In the genomic region with DNA sequence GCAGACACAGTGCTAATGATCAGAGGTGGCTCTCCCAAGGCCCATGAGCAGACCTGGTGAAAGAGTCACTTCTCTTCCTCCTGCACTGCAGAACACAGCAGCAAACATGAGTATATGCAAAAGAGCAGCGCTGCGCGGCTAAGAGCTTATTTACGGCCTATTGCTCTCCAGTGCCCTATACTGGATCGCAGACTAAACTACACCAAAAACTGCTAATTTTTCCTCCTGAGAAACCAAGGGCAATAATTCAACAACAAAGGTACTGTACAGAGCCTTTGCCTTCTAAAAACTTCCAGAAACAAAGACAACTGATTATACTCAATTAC, we compare ENCODE assay signal across 18 cellular contexts.
"Had no signal": no experiment of that assay in that cellular context is flagged by ENCODE, and none has a peak within 500 bp of the region (broad histone marks: within the 10 kb centered on the region; RNA-seq: fewer than 3 reads in every experiment).

No MANE protein-coding gene starts in this region.

- H3K4me1 ChIP-seq: heart right ventricle, thyroid gland had no signal

- H3K27me3 Mint-ChIP-seq: activated naive CD8-positive, alpha-beta T cell treated with anti-CD3 and anti-CD28 coated beads, Interleukin-2, amount 50 U/mL, for 24 hours; activated T-helper 17 cell treated with anti-CD3 and anti-CD28 coated beads, Interleukin-2, amount 50 U/mL, for 72 hours; naive thymus-derived CD8-positive, alpha-beta T cell; stimulated activated memory B cell treated with anti-CD40 and anti-IgM and Interleukin-4, amounts not matched to agents 10 μg/mL and 1 μg/mL and 100 μg/mL, for 72 hours had no signal

- ATAC-seq: activated naive CD8-positive, alpha-beta T cell treated with anti-CD3 and anti-CD28 coated beads, Interleukin-2, amount 50 U/mL, for 24 hours; activated T-helper 17 cell treated with anti-CD3 and anti-CD28 coated beads, Interleukin-2, amount 50 U/mL, for 72 hours; left lobe of liver; naive thymus-derived CD8-positive, alpha-beta T cell had no signal

- H3K36me3 ChIP-seq: heart right ventricle, thyroid gland had no signal

- H3K27me3 ChIP-seq: heart right ventricle, thyroid gland had no signal

- H3K9me3 ChIP-seq: thyroid gland had no signal

- H3K27ac Mint-ChIP-seq: activated naive CD8-positive, alpha-beta T cell treated with anti-CD3 and anti-CD28 coated beads, Interleukin-2, amount 50 U/mL, for 24 hours; activated T-helper 17 cell treated with anti-CD3 and anti-CD28 coated beads, Interleukin-2, amount 50 U/mL, for 72 hours; naive thymus-derived CD8-positive, alpha-beta T cell; stimulated activated memory B cell treated with anti-CD40 and anti-IgM and Interleukin-4, amounts not matched to agents 10 μg/mL and 1 μg/mL and 100 μg/mL, for 72 hours had no signal

- H3K4me1 Mint-ChIP-seq: activated naive CD8-positive, alpha-beta T cell treated with anti-CD3 and anti-CD28 coated beads, Interleukin-2, amount 50 U/mL, for 24 hours; activated T-helper 17 cell treated with anti-CD3 and anti-CD28 coated beads, Interleukin-2, amount 50 U/mL, for 72 hours; naive thymus-derived CD8-positive, alpha-beta T cell; stimulated activated memory B cell treated with anti-CD40 and anti-IgM and Interleukin-4, amounts not matched to agents 10 μg/mL and 1 μg/mL and 100 μg/mL, for 72 hours had no signal

- H3K4me3 Mint-ChIP-seq: activated naive CD8-positive, alpha-beta T cell treated with anti-CD3 and anti-CD28 coated beads, Interleukin-2, amount 50 U/mL, for 24 hours; activated T-helper 17 cell treated with anti-CD3 and anti-CD28 coated beads, Interleukin-2, amount 50 U/mL, for 72 hours; stimulated activated memory B cell treated with anti-CD40 and anti-IgM and Interleukin-4, amounts not matched to agents 10 μg/mL and 1 μg/mL and 100 μg/mL, for 72 hours had no signal

- DNase-seq: activated CD4-positive, alpha-beta T cell treated with anti-CD3 and anti-CD28 coated beads, Interleukin-2, amount 50 U/mL, for 4 hours; activated CD4-positive, CD25-positive, alpha-beta regulatory T cell treated with anti-CD3 and anti-CD28 coated beads, Interleukin-2, amount 50 U/mL, for 72 hours; activated naive CD4-positive, alpha-beta T cell treated with Interleukin-2 at 50 U/mL for 16 hours; activated naive CD8-positive, alpha-beta T cell treated with anti-CD3 and anti-CD28 coated beads, Interleukin-2, amount 50 U/mL, for 24 hours; activated T-cell treated with anti-CD3 and anti-CD28 coated beads for 4 hours; aorta; cerebellar nuclear complex; effector CD8-positive, alpha-beta T cell; foreskin melanocyte; heart right ventricle; mammary epithelial cell; retina; stimulated activated CD4-positive, alpha-beta T cell treated with anti-CD3 and anti-CD28 coated beads, Interleukin-2, amount 100 ng/mL, for 48 hours; thyroid gland had no signal

- H3K4me3 ChIP-seq: heart right ventricle, thyroid gland had no signal

- H3K27ac ChIP-seq: heart right ventricle, thyroid gland had no signal

- H3K36me3 Mint-ChIP-seq: stimulated activated memory B cell treated with anti-CD40 and anti-IgM and Interleukin-4, amounts not matched to agents 10 μg/mL and 1 μg/mL and 100 μg/mL, for 72 hours had no signal
